In the genomic region with DNA sequence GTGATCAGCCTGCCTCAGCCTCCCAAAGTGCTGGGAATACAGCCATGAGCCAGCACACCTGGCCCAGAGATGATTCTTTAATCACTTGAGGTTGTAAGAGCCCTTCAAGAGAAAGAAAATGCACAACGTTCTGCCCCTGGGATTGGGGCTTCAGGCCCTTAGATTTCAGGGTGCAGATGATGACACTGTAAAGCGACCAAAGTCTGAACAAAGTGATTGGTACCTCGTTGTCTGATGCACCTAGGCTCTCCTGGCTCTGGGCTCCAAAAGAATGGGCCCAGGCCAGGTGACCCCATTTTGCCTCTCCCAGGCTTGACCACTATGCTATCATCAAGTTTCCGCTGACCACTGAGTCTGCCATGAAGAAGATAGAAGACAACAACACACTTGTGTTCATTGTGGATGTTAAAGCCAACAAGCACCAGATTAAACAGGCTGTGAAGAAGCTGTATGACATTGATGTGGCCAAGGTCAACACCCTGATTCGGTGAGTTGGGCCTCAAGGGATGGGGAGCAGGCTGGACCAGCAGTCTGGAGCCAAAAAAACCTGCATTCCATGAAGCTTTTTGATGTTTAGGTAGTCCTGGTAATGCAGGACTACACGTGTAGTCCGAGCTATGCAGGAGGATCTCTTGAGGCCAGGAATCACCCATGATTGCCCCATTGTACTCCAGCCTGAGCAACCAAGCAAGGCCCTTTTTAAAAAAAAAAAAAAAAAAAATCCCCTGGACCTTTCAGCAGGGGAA, we compare ENCODE assay signal across 9 cellular contexts. TPM values are rescaled to one million over a fixed set of nuclear protein-coding genes. Genes with fewer than 3 reads are reported as not detected.
A peak's percentile ranks its signal among the peaks of the same experiment; 100 is the strongest.
DNase-seq lines count a peak whose midpoint lies in the region; TF ChIP-seq lines count a peak whose summit lies in the region.
"Had no signal": no experiment of that assay in that cellular context is flagged by ENCODE, and none has a peak within 500 bp of the region (broad histone marks: within the 10 kb centered on the region; RNA-seq: fewer than 3 reads in every experiment).

No MANE protein-coding gene starts in this region.

- H3K9me3 Mint-ChIP-seq in brain (peaks cover 0 to 2% (median 0%) of the 10 kb centered on the region in 5 experiments), neural progenitor cell (no peaks in the 10 kb centered on the region)

- H3K4me2 ChIP-seq in Karpas-422 (ENCODE audit: low read depth, low read length, poor library complexity, severe bottlenecking) (peak overlapping the region; percentile 98), neural progenitor cell (peak overlapping the region; percentile 32)

- H2AFZ ChIP-seq in Karpas-422 (ENCODE audit: low read length) (no peak overlapping the region), neural progenitor cell (replicated peaks) (no peak overlapping the region)

- H3K36me3 Mint-ChIP-seq in brain (peaks cover 41% of the 10 kb centered on the region), neural progenitor cell (peaks cover 26% of the 10 kb centered on the region)

- TF ChIP-seq CTCF in GM06990 (IDR thresholded peaks at IDR 0.05; ENCODE audit: insufficient read depth, low read length, poor library complexity, severe bottlenecking) (no peak), brain (conservative IDR thresholded peaks at IDR 0.05) (no peak), neural progenitor cell (IDR thresholded peaks at IDR 0.05) (no peak)

- peaks cover 28% of the 10 kb centered on the region for H3K79me2 ChIP-seq in Karpas-422 (ENCODE audit: low read length)
- peaks cover 53% of the 10 kb centered on the region for H3K79me2 ChIP-seq in neural progenitor cell (ENCODE audit: low read depth)

- peaks cover 88% of the 10 kb centered on the region for H3F3A ChIP-seq in neural progenitor cell (ENCODE audit: low read depth)

- no peaks in the 10 kb centered on the region for H3K9me3 ChIP-seq in Karpas-422 (ENCODE audit: low read length)
- no peaks in the 10 kb centered on the region for H3K9me3 ChIP-seq in neural progenitor cell (ENCODE audit: low read depth)

- H3K4me1 Mint-ChIP-seq in brain (peaks cover 82% of the 10 kb centered on the region), neural progenitor cell (peaks cover 61% of the 10 kb centered on the region)

- peak overlapping the region; percentile 99 for H3K4me3 ChIP-seq in GM06990 (replicated peaks; ENCODE audit: low read depth, low read length)
- H3K4me3 ChIP-seq in Karpas-422 (ENCODE audit: low read length) = peak overlapping the region; percentile 95
- peak overlapping the region; percentile 4 for H3K4me3 ChIP-seq in neural progenitor cell

- H3K4me3 Mint-ChIP-seq in brain (peak overlapping the region; percentile 43 to 99 (median 67)), neural progenitor cell (peak overlapping the region; percentile 41)

- H3K9ac ChIP-seq in Karpas-422 (ENCODE audit: low read length) (peak overlapping the region; percentile 96), neural progenitor cell (no peak overlapping the region)

- H3K27ac ChIP-seq in Karpas-422 (ENCODE audit: low read length) (peak overlapping the region; percentile 92), neural progenitor cell (no peak overlapping the region), caudate nucleus (ENCODE audit: low read depth, low read length) (no peak overlapping the region)

- H3K27ac Mint-ChIP-seq in brain (peak overlapping the region in 3 of 5 experiments; percentile 38 to 55 (median 38)), neural progenitor cell (no peak overlapping the region)

- H3K4me1 ChIP-seq in Karpas-422 (ENCODE audit: low read length) (peaks cover 58% of the 10 kb centered on the region), neural progenitor cell (peaks cover 42% of the 10 kb centered on the region)

- H3K27me3 Mint-ChIP-seq in brain (peaks cover 22% of the 10 kb centered on the region), neural progenitor cell (ENCODE audit: insufficient read depth, low read depth) (peaks cover 6% of the 10 kb centered on the region)

- H3K36me3 ChIP-seq in GM06990 (ENCODE audit: control insufficient read depth, insufficient read depth, low read length) (peaks cover 22% of the 10 kb centered on the region), Karpas-422 (ENCODE audit: insufficient read depth, low read length) (peaks cover 36% of the 10 kb centered on the region), neural progenitor cell (peaks cover 7% of the 10 kb centered on the region)

- H4K20me1 ChIP-seq in Karpas-422 (ENCODE audit: insufficient read depth, low read depth, low read length) (peaks cover 28% of the 10 kb centered on the region; the same call in 1 of the 2 replicates), neural progenitor cell (ENCODE audit: low read depth) (peaks cover 58% of the 10 kb centered on the region)

- no peaks in the 10 kb centered on the region; the same call in 1 of the 2 replicates for H3K27me3 ChIP-seq in GM06990 (replicated peaks; ENCODE audit: control insufficient read depth, insufficient read depth, low read length)
- no peaks in the 10 kb centered on the region for H3K27me3 ChIP-seq in Karpas-422 (ENCODE audit: low read length)
- H3K27me3 ChIP-seq in neural progenitor cell = no peaks in the 10 kb centered on the region

- DNase-seq in GM06990 (ENCODE audit: extremely low read depth, insufficient read length) (no peak), Karpas-422 (no peak), neural progenitor cell (ENCODE audit: low spot score) (no peak), caudate nucleus (lab: John Stamatoyannopoulos, UW) (no peak), HCEC 1CT (no peak), C1 segment of cervical spinal cord (lab: John Stamatoyannopoulos, UW) (no peak)
- no peak for DNase-seq in stimulated activated CD8-positive, alpha-beta memory T cell treated with anti-CD3 and anti-CD28 coated beads, Interleukin-4, amount 100 ng/mL, for 48 hours
- DNase-seq: NCI-H2227 treated with DMSO at 0.1 percent for 48 hours had no signal

- no peaks in the 10 kb centered on the region for H3K9me2 ChIP-seq in Karpas-422 (replicated peaks; ENCODE audit: insufficient read depth, low read length)

RNA-seq across cellular contexts. Expression of a gene that starts 2.8 kb away (rescaled TPM):
- total RNA-seq in Karpas-422 (2014; rRNA removed; shearing (Covaris generic); ENCODE audit: low replicate concordance) = 1,170 and 1,763 TPM in 2 replicates
- polyA plus RNA-seq in brain (ENCODE audit: insufficient read depth, low read depth, low replicate concordance) = 1,609 TPM
- total RNA-seq in neural progenitor cell (ENCODE audit: low replicate concordance) = 581 and 932 TPM in 2 replicates

RNA-seq across cellular contexts. Expression of a gene that starts 3.4 kb away (rescaled TPM):
- 2.1 and 3.8 TPM in 2 replicates for total RNA-seq in Karpas-422 (2014; rRNA removed; shearing (Covaris generic); ENCODE audit: low replicate concordance)
- 7.0 TPM for polyA plus RNA-seq in brain (ENCODE audit: insufficient read depth, low read depth, low replicate concordance)
- total RNA-seq in neural progenitor cell (ENCODE audit: low replicate concordance) = 10.0 and 13.4 TPM in 2 replicates

RNA-seq across cellular contexts. Expression of a gene that starts 4.9 kb away (rescaled TPM):
- total RNA-seq in Karpas-422 (2014; rRNA removed; shearing (Covaris generic); ENCODE audit: low replicate concordance) = not detected in 2 replicates
- 41.9 TPM for polyA plus RNA-seq in brain (ENCODE audit: insufficient read depth, low read depth, low replicate concordance)
- 82.8 and 133 TPM in 2 replicates for total RNA-seq in neural progenitor cell (ENCODE audit: low replicate concordance)

RNA-seq across cellular contexts. Expression of a gene that starts 6.0 kb away (rescaled TPM):
- total RNA-seq in Karpas-422 (2014; rRNA removed; shearing (Covaris generic); ENCODE audit: low replicate concordance) = 9.4 and 13.8 TPM in 2 replicates
- 2.1 TPM for polyA plus RNA-seq in brain (ENCODE audit: insufficient read depth, low read depth, low replicate concordance)
- 3.7 and 9.2 TPM in 2 replicates for total RNA-seq in neural progenitor cell (ENCODE audit: low replicate concordance)

RNA-seq across cellular contexts. Expression of a gene that starts 10.9 kb away (rescaled TPM):
- 2.7 and 7.3 TPM in 2 replicates for total RNA-seq in Karpas-422 (2014; rRNA removed; shearing (Covaris generic); ENCODE audit: low replicate concordance)
- 8.8 TPM for polyA plus RNA-seq in brain (ENCODE audit: insufficient read depth, low read depth, low replicate concordance)
- 12.5 and 32.7 TPM in 2 replicates for total RNA-seq in neural progenitor cell (ENCODE audit: low replicate concordance)

Comparison
In these comparisons a context has a peak if more than half of its experiments do, and no peak if none do; other contexts are left out.
1. H3K4me3 ChIP-seq: peak in every context shown above with its lines; median percentile 99 in GM06990; 95 in Karpas-422; 4 in neural progenitor cell.
2. RNA of a gene that starts 4.9 kb away (total RNA-seq): 82.8 to 133 TPM in neural progenitor cell; not detected in Karpas-422; every median in the first group is over 10 times any median in the second.